Comparison of ENCODE assay signal across 10 cellular contexts in genomic region chr4:173360587-173361221, GRCh38. TPM values are rescaled to one million over a fixed set of nuclear protein-coding genes. Genes with fewer than 3 reads are reported as not detected.
DNase-seq lines count a peak whose midpoint lies in the region; ATAC-seq, FAIRE-seq and TF ChIP-seq lines count a peak whose summit lies in the region.
"Had no signal": no experiment of that assay in that cellular context is flagged by ENCODE, and none has a peak within 500 bp of the region (broad histone marks: within the 10 kb centered on the region; RNA-seq: fewer than 3 reads in every experiment).

No MANE protein-coding gene starts in this region.

- no peak for ATAC-seq in T-helper 17 cell

- TF ChIP-seq CTCF in brain (conservative IDR thresholded peaks at IDR 0.05) (peak; percentile 29 to 60), neural cell (IDR thresholded peaks at IDR 0.05; ENCODE audit: poor library complexity, severe bottlenecking) (peak; percentile 29)

- no peak overlapping the region for H3K27ac Mint-ChIP-seq in brain
- no peak overlapping the region for H3K27ac Mint-ChIP-seq in T-helper 17 cell

- no peaks in the 10 kb centered on the region for H4K20me1 ChIP-seq in neural cell (ENCODE audit: insufficient read depth)

- no peak overlapping the region for H2AFZ ChIP-seq in neural cell (ENCODE audit: low read depth, low read length)

- H3K36me3 Mint-ChIP-seq in brain (peaks cover 34% of the 10 kb centered on the region), T-helper 17 cell (ENCODE audit: low read depth) (no peaks in the 10 kb centered on the region)

- H3K27me3 Mint-ChIP-seq in brain: no peaks in the 10 kb centered on the region
- H3K27me3 Mint-ChIP-seq in T-helper 17 cell: peaks cover 4% of the 10 kb centered on the region

- H3K9me2 ChIP-seq in neural cell (ENCODE audit: insufficient read depth, low read length): no peaks in the 10 kb centered on the region

- no peak overlapping the region for H3K4me3 Mint-ChIP-seq in brain
- no peak overlapping the region for H3K4me3 Mint-ChIP-seq in T-helper 17 cell

- no peaks in the 10 kb centered on the region for H3K36me3 ChIP-seq in neural cell (ENCODE audit: insufficient read depth, low read length)

- H3K9me3 ChIP-seq in neural cell (ENCODE audit: low read length): no peaks in the 10 kb centered on the region
- H3K9me3 ChIP-seq in T-helper 17 cell (ENCODE audit: control insufficient read depth, low read length, poor library complexity, severe bottlenecking): no peaks in the 10 kb centered on the region

- H3K27me3 ChIP-seq in neural cell (ENCODE audit: insufficient read depth, low read depth, low read length): no peaks in the 10 kb centered on the region

- no peak overlapping the region for H3K9ac ChIP-seq in neural cell (ENCODE audit: low read length)

- peak; percentile 45 for DNase-seq in ELR (ENCODE audit: low read depth)
- peak; percentile 19 for DNase-seq in HTR-8/SVneo (ENCODE audit: insufficient read length, low spot score)
- no peak for DNase-seq in NCI-H1417 treated with DMSO at 0.1 percent for 48 hours (lab: John Stamatoyannopoulos, UW)
- no peak for DNase-seq in T-helper 17 cell
- no peak for DNase-seq in cerebellum (ENCODE audit: low spot score)
- DNase-seq: activated naive CD4-positive, alpha-beta T cell treated with anti-CD3 and anti-CD28 coated beads, Interleukin-2, amount 50 U/mL, for 16 hours; stimulated activated CD4-positive, alpha-beta T cell treated with anti-CD3 and anti-CD28 coated beads, Interleukin-15, amount 100 ng/mL, for 24 hours; T-helper 1 cell had no signal

- no peaks in the 10 kb centered on the region for H3K9me3 Mint-ChIP-seq in brain

- H3F3A ChIP-seq in neural cell (ENCODE audit: insufficient read depth, low read length, poor library complexity, severe bottlenecking): no peaks in the 10 kb centered on the region

- no peak overlapping the region for H3K27ac ChIP-seq in neural cell (ENCODE audit: low read length)

- H3K4me1 Mint-ChIP-seq in brain (peaks cover 8% of the 10 kb centered on the region), T-helper 17 cell (peaks cover 8% of the 10 kb centered on the region)

- no peak overlapping the region for H3K4me2 ChIP-seq in neural cell (ENCODE audit: low read length)

- no peak overlapping the region for H3K4me3 ChIP-seq in neural cell (ENCODE audit: low read length)

- no peak for FAIRE-seq in HTR-8/SVneo (lab: Jason Lieb, UNC)

- H3K79me2 ChIP-seq in neural cell (replicated peaks; ENCODE audit: insufficient read depth, low read length): no peaks in the 10 kb centered on the region

- TF ChIP-seq EP300 in neural cell (conservative IDR thresholded peaks at IDR 0.05; ENCODE audit: poor library complexity, severe bottlenecking): no peak

- no peak for TF ChIP-seq RAD21 in neural cell (conservative IDR thresholded peaks at IDR 0.05)

TF ChIP-seq in neural cell, 6 proteins besides CTCF, POLR2A, EP300 and RAD21:
- no peak for TF ChIP-seq TAF1 (IDR thresholded peaks at IDR 0.05; ENCODE audit: low read depth)
- no peak for TF ChIP-seq SMC3 (conservative IDR thresholded peaks at IDR 0.05; ENCODE audit: poor library complexity)
- no peak for TF ChIP-seq EZH2 (IDR thresholded peaks at IDR 0.05; ENCODE audit: borderline replicate concordance, insufficient read depth, low read length, poor library complexity, severe bottlenecking)
- no peak for TF ChIP-seq MXI1 (conservative IDR thresholded peaks at IDR 0.05; ENCODE audit: poor library complexity, severe bottlenecking)
TF ChIP-seq in neural cell: peak in this region for 0.

RNA-seq across cellular contexts. Expression of gene SAP30, which starts 10.1 kb away (rescaled TPM):
- polyA plus RNA-seq in brain (ENCODE audit: insufficient read depth, low read depth, low replicate concordance) (20.8 TPM), neural cell (55.8 and 58.3 TPM in 2 replicates)
- 31.4 and 36.3 TPM in 2 replicates for polyA minus RNA-seq in neural cell
- total RNA-seq in T-helper 17 cell (1 to 10 TPM; 4.0 to 5.3 TPM), cerebellum (26.0 TPM)

RNA-seq across cellular contexts. Expression of gene HMGB2, which starts 26.5 kb away (rescaled TPM):
- polyA plus RNA-seq in brain (ENCODE audit: insufficient read depth, low read depth, low replicate concordance) (211 TPM), neural cell (165 and 184 TPM in 2 replicates)
- 83.3 and 97.0 TPM in 2 replicates for polyA minus RNA-seq in neural cell
- total RNA-seq in T-helper 17 cell (100 to 1,000 TPM; 131 to 139 TPM), cerebellum (54.9 TPM)

RNA-seq across cellular contexts. Expression of gene SCRG1, which starts 38.2 kb away (rescaled TPM):
- polyA plus RNA-seq in brain (ENCODE audit: insufficient read depth, low read depth, low replicate concordance) (9.3 TPM), neural cell (0.42 and 0.64 TPM in 2 replicates)
- 0.12 and 0.24 TPM in 2 replicates for polyA minus RNA-seq in neural cell
- total RNA-seq in T-helper 17 cell (not detected), cerebellum (2.4 TPM)

Comparison
In these comparisons a context has a peak if more than half of its experiments do, and no peak if none do; other contexts are left out.
1. DNase-seq: peak in ELR (single experiment) and HTR-8/SVneo (single experiment); none in NCI-H1417 treated with DMSO at 0.1 percent for 48 hours (single experiment), T-helper 17 cell (0 of 3) and cerebellum (single experiment).